1 cellular context compared by ENCODE assay signal in genomic region chr18:50507120-50507590, GRCh38.
A peak's percentile ranks its signal among the peaks of the same experiment; 100 is the strongest.
TF ChIP-seq lines count a peak whose summit lies in the region.

No MANE protein-coding gene starts in this region.

TF ChIP-seq in GM12878, 131 proteins besides CTCF, POLR2A, EP300 and RAD21 (continued from another document):
- TF ChIP-seq RUNX3 (IDR thresholded peaks at IDR 0.05; ENCODE audit: low read length), result peak; percentile 30; the same call in 1 of the 2 replicates
- TF ChIP-seq NRF1 (conservative IDR thresholded peaks at IDR 0.05; ENCODE audit: low read depth, low read length), result no peak
- TF ChIP-seq NKRF (conservative IDR thresholded peaks at IDR 0.05), result no peak
- TF ChIP-seq MAX (IDR thresholded peaks at IDR 0.05; ENCODE audit: low read depth, low read length), result no peak
- no peak for TF ChIP-seq SIN3A (IDR thresholded peaks at IDR 0.05; ENCODE audit: low read depth, low read length)
- no peak for TF ChIP-seq MYC (IDR thresholded peaks at IDR 0.05; ENCODE audit: insufficient read depth, insufficient read length, insufficient replicate concordance, low read length, severe bottlenecking)
- peak; percentile 14 for TF ChIP-seq USF1 (IDR thresholded peaks at IDR 0.05; ENCODE audit: borderline replicate concordance, extremely low read length, insufficient read depth, low read depth, low read length)
- no peak for TF ChIP-seq MTA3 (IDR thresholded peaks at IDR 0.05; ENCODE audit: borderline replicate concordance, low read length)
